18 cellular contexts compared by ENCODE assay signal in the genomic region with DNA sequence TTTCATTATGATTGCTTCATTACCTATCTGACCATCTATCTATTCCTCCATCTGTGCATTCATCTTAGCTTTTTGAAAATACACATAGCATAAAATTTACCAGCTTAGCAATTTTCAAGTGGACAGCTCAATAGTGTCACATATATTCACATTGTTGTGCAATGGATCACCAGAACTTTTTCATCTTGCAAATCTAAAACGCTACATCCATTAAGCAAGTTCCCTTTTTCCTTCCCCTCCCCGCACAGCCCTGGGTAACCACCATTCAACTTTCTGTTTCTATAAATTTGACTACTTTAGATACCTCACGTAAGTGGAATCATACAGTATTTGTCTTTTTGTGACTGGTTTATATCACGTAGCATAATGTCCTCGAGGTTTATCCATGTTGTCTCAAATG.
DNase-seq lines count a peak whose midpoint lies in the region; ATAC-seq, FAIRE-seq and TF ChIP-seq lines count a peak whose summit lies in the region.
"Had no signal": no experiment of that assay in that cellular context is flagged by ENCODE, and none has a peak within 500 bp of the region (broad histone marks: within the 10 kb centered on the region; RNA-seq: fewer than 3 reads in every experiment).

No MANE protein-coding gene starts in this region.

- H3K36me3 ChIP-seq in BLaER1 treated with 17β-estradiol and CSF1 and Interleukin-3, amounts not matched to agents 10 nM and 100 nM, result peaks cover 0 to 9% (median 0%) of the 10 kb centered on the region in 11 experiments; a peak in 2 of 22 replicates
- H3K36me3 ChIP-seq in esophagus muscularis mucosa, result no peaks in the 10 kb centered on the region
- H3K36me3 ChIP-seq: pancreas had no signal

- peaks cover 14 to 47% (median 27%) of the 10 kb centered on the region in 10 experiments for H3K4me1 ChIP-seq in BLaER1 treated with 17β-estradiol and CSF1 and Interleukin-3, amounts not matched to agents 10 nM and 100 nM
- no peaks in the 10 kb centered on the region for H3K4me1 ChIP-seq in esophagus muscularis mucosa
- H3K4me1 ChIP-seq: pancreas had no signal

- ATAC-seq in GM18909 (IDR thresholded peaks at IDR 0.05; ENCODE audit: poor library complexity, unreplicated experiment), result peak; percentile 38
- ATAC-seq in HG03095 (IDR thresholded peaks at IDR 0.05; ENCODE audit: unreplicated experiment), result no peak
- ATAC-seq: A549; activated naive CD8-positive, alpha-beta T cell treated with anti-CD3 and anti-CD28 coated beads, Interleukin-2, amount 50 U/mL, for 24 hours; Panc1 had no signal

- H3K9ac ChIP-seq in BLaER1 treated with 17β-estradiol and CSF1 and Interleukin-3, amounts not matched to agents 10 nM and 100 nM, result 0 out of 22 replicates have a peak overlapping the region, but pooled peaks of 1 of the 11 experiments have one; percentile 38

- no peak overlapping the region for H3K4me3 ChIP-seq in BLaER1 treated with 17β-estradiol and CSF1 and Interleukin-3, amounts not matched to agents 10 nM and 100 nM
- H3K4me3 ChIP-seq in HL-60 (replicated peaks; ENCODE audit: insufficient read depth, low read length), result no peak overlapping the region
- H3K4me3 ChIP-seq in esophagus muscularis mucosa, result no peak overlapping the region
- H3K4me3 ChIP-seq: A549, pancreas had no signal

- DNase-seq in HL-60 (ENCODE audit: low read depth in 1 of 2, low spot score in 1 of 2) (peak; percentile 68 to 78), SIG-M5 treated with dmso at 0.1 percent for 504 hours (lab: John Stamatoyannopoulos, UW; ENCODE audit: unreplicated experiment) (peak; percentile 84), esophagus muscularis mucosa (ENCODE audit: extremely low spot score) (no peak), AG20443 (ENCODE audit: low spot score) (no peak), HTR-8/SVneo (ENCODE audit: insufficient read length, low spot score) (no peak)
- DNase-seq: activated CD4-positive, alpha-beta T cell treated with anti-CD3 and anti-CD28 coated beads for 4 hours; activated naive CD8-positive, alpha-beta T cell treated with anti-CD3 and anti-CD28 coated beads, Interleukin-2, amount 50 U/mL, for 24 hours; activated T-cell treated with anti-CD3 and anti-CD28 coated beads, Interleukin-2, amount 50 U/mL, for 1 hour; H9; NCI-H1417; NCI-H226; pancreas had no signal

- H3K4me2 ChIP-seq in BLaER1 treated with 17β-estradiol and CSF1 and Interleukin-3, amounts not matched to agents 10 nM and 100 nM, result peak overlapping the region in 9 of 11 experiments; percentile 10 to 70 (median 53); a peak in 13 of 22 replicates
- H3K4me2 ChIP-seq: A549 had no signal

- H4K20me1 ChIP-seq in BLaER1 treated with 17β-estradiol and CSF1 and Interleukin-3, amounts not matched to agents 10 nM and 100 nM, result no peaks in the 10 kb centered on the region

- no peak for FAIRE-seq in HTR-8/SVneo (lab: Jason Lieb, UNC)
- FAIRE-seq: A549, islet of Langerhans, pancreas had no signal

- TF ChIP-seq EP300 in esophagus muscularis mucosa (IDR thresholded peaks at IDR 0.05), result no peak

- peak overlapping the region in 4 of 11 experiments; percentile 41 to 75 (median 56); a peak in 8 of 22 replicates for H3K27ac ChIP-seq in BLaER1 treated with 17β-estradiol and CSF1 and Interleukin-3, amounts not matched to agents 10 nM and 100 nM
- H3K27ac ChIP-seq in HL-60 (replicated peaks) (peak overlapping the region; percentile 56), esophagus muscularis mucosa (replicated peaks in 1 of 4) (no peak overlapping the region)
- H3K27ac ChIP-seq: A549, pancreas had no signal

- H3K27me3 ChIP-seq in BLaER1 treated with 17β-estradiol and CSF1 and Interleukin-3, amounts not matched to agents 10 nM and 100 nM, result no peaks in the 10 kb centered on the region
- no peaks in the 10 kb centered on the region for H3K27me3 ChIP-seq in HL-60 (ENCODE audit: insufficient read depth, poor library complexity, severe bottlenecking)
- H3K27me3 ChIP-seq in esophagus muscularis mucosa, result no peaks in the 10 kb centered on the region
- H3K27me3 ChIP-seq: pancreas had no signal

- no peak for TF ChIP-seq CTCF in HL-60 (IDR thresholded peaks at IDR 0.05; ENCODE audit: insufficient read depth, low read length)
- TF ChIP-seq CTCF in esophagus muscularis mucosa (IDR thresholded peaks at IDR 0.05), result no peak

- peaks cover 26 to 72% (median 65%) of the 10 kb centered on the region in 11 experiments for H3K9me3 ChIP-seq in BLaER1 treated with 17β-estradiol and CSF1 and Interleukin-3, amounts not matched to agents 10 nM and 100 nM (replicated peaks in 1 of 11)
- H3K9me3 ChIP-seq in esophagus muscularis mucosa, result no peaks in the 10 kb centered on the region
- H3K9me3 ChIP-seq: A549, pancreas had no signal

- no peak for TF ChIP-seq POLR2A in esophagus muscularis mucosa (IDR thresholded peaks at IDR 0.05; ENCODE audit: low read depth)

- 65% methylated on average over 5 of the region's 5 CpGs for WGBS in esophagus muscularis mucosa

- intact Hi-C loops in esophagus muscularis mucosa (cut with DNase I), result no loop called here

Comparison
In these comparisons a context has a peak if more than half of its experiments do, and no peak if none do; other contexts are left out.
1. DNase-seq: peak in HL-60 (2 of 2) and SIG-M5 treated with dmso at 0.1 percent for 504 hours (single experiment); none in esophagus muscularis mucosa (single experiment), AG20443 (single experiment) and HTR-8/SVneo (single experiment).